2 cellular contexts compared by ENCODE assay signal in genomic region chrX:63652086-63652775, GRCh38.
TF ChIP-seq lines count a peak whose summit lies in the region.

No MANE protein-coding gene starts in this region.

TF ChIP-seq in IMR-90, 13 proteins besides CTCF, POLR2A, EP300 and RAD21:
- no peak for TF ChIP-seq RCOR1 (IDR thresholded peaks at IDR 0.05; ENCODE audit: insufficient replicate concordance, low read length)
- no peak for TF ChIP-seq MXI1 (IDR thresholded peaks at IDR 0.05; ENCODE audit: borderline replicate concordance, low read depth, low read length)
- no peak for TF ChIP-seq NFE2L2 (IDR thresholded peaks at IDR 0.05; ENCODE audit: low read depth, low read length)
- TF ChIP-seq CHD1 (IDR thresholded peaks at IDR 0.05; ENCODE audit: low read depth, low read length) = no peak
- TF ChIP-seq BHLHE40 (IDR thresholded peaks at IDR 0.05; ENCODE audit: low read depth, low read length) = no peak
- TF ChIP-seq MAZ (IDR thresholded peaks at IDR 0.05; ENCODE audit: borderline replicate concordance, low read depth, low read length) = no peak
- no peak for TF ChIP-seq SMC3 (IDR thresholded peaks at IDR 0.05; ENCODE audit: low read depth, low read length)
- TF ChIP-seq RFX5 (IDR thresholded peaks at IDR 0.05; ENCODE audit: low read depth, low read length) = no peak
- no peak for TF ChIP-seq MAFK (IDR thresholded peaks at IDR 0.05; ENCODE audit: low read depth, low read length)
- no peak for TF ChIP-seq ELK1 (IDR thresholded peaks at IDR 0.05; ENCODE audit: borderline replicate concordance, low read depth, low read length)
- no peak for TF ChIP-seq FOS (IDR thresholded peaks at IDR 0.05; ENCODE audit: low read depth, low read length)

TF ChIP-seq in GM23338, 12 proteins besides CTCF, POLR2A, EP300 and RAD21:
- TF ChIP-seq ZNF331 (CRISPR knock-in tag; IDR thresholded peaks at IDR 0.05; ENCODE audit: low read depth) (no peak), POLR2AphosphoS5 (IDR thresholded peaks at IDR 0.05; ENCODE audit: low read depth) (no peak), ZNF462 (CRISPR knock-in tag; IDR thresholded peaks at IDR 0.05) (no peak), EZH2phosphoT487 (IDR thresholded peaks at IDR 0.05; ENCODE audit: unreplicated experiment) (no peak), REST (IDR thresholded peaks at IDR 0.05; ENCODE audit: unreplicated experiment) (no peak), STAT1 (IDR thresholded peaks at IDR 0.05; ENCODE audit: unreplicated experiment) (no peak), ZNF114 (CRISPR knock-in tag; IDR thresholded peaks at IDR 0.05) (no peak), EZH2 (IDR thresholded peaks at IDR 0.05; ENCODE audit: low read depth, unreplicated experiment) (no peak), JUNB (IDR thresholded peaks at IDR 0.05; ENCODE audit: unreplicated experiment) (no peak), ETS1 (IDR thresholded peaks at IDR 0.05) (no peak), CREB1 (CRISPR knock-in tag; IDR thresholded peaks at IDR 0.05; ENCODE audit: low read depth) (no peak), NANOG (IDR thresholded peaks at IDR 0.05; ENCODE audit: borderline replicate concordance) (no peak)
